Comparison of ENCODE assay signal across 8 cellular contexts in the genomic region with DNA sequence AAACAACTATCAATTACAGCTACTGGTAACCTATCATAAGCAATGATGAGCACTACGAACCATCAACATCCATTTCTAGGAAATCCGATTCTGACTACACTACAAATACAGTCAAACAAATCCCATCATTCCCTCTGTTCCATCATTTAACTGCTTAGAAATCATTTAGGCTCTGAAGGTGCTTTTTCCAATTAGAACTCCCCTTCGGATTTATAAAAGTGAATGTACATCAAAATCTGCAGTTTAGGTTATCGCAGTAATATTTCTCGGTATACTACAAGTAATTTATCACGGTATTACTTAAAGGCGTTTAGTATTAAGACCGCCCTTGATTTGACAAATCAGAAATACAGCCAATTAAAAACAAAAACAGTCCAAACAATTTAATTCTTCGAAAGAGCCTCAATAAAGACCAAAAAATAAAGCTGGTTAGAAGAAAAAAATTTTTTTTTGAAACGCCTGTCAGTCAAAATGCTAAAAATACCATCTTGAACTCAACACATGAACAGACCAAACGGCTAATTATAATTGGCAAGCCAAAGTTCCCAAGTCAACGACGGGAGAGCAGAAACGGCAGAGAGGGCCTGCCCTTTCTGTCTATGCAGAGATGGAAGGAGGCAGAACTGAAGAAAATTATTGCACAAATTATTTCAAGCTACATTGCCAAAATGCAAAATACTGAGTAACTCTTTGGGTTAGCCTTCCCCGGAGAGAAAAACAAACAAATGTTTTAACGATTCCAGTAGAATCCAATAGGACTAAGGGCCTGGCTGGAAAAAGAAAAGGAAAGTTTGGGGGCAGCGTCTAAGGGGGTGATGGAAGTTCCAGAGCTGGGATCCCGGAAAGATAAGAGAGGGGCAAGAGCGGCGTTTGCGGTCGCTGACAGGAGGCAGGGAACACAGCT. TPM values are rescaled to one million over a fixed set of nuclear protein-coding genes. Genes with fewer than 3 reads are reported as not detected.
DNase-seq lines count a peak whose midpoint lies in the region; ATAC-seq, FAIRE-seq and TF ChIP-seq lines count a peak whose summit lies in the region.

No MANE protein-coding gene starts in this region.

- peaks cover 24% of the 10 kb centered on the region for H3K36me3 Mint-ChIP-seq in activated CD4-positive, alpha-beta T cell treated with anti-CD3 and anti-CD28 coated beads, Interleukin-2, amount 10 ng/mL, durations not matched to agents 7 days and 5 days (ENCODE audit: low read depth)
- H3K36me3 Mint-ChIP-seq in activated CD4-positive, alpha-beta memory T cell treated with anti-CD3 and anti-CD28 coated beads, Interleukin-2, amount 10 ng/mL, durations not matched to agents 7 days and 5 days (ENCODE audit: low read depth), result peaks cover 15% of the 10 kb centered on the region

- ATAC-seq in pancreas (peak; percentile 13 to 47 (median 37)), HG03469 (IDR thresholded peaks at IDR 0.05; ENCODE audit: unreplicated experiment) (no peak), HG02571 (IDR thresholded peaks at IDR 0.05; ENCODE audit: unreplicated experiment) (no peak)

- H3K9me3 ChIP-seq in pancreas, result no peaks in the 10 kb centered on the region

- no peaks in the 10 kb centered on the region for H3K27me3 ChIP-seq in pancreas

- CTCF ChIA-PET in activated CD4-positive, alpha-beta T cell treated with anti-CD3 and anti-CD28 coated beads, Interleukin-2, amount 10 ng/mL, durations not matched to agents 7 days and 5 days (lab: Charles Lee), result interaction anchor here (0.6 to 1.5 kb wide), 7 partner anchors 13 to 351 kb away, joined by 3 to 5 read pairs (median 3); no protein-coding TSS in a partner anchor
- CTCF ChIA-PET in activated CD4-positive, alpha-beta memory T cell treated with anti-CD3 and anti-CD28 coated beads, Interleukin-2, amount 10 ng/mL, durations not matched to agents 7 days and 5 days (lab: Charles Lee), result interaction anchor here (0.7 to 1.3 kb wide), 4 partner anchors 18 to 505 kb away, joined by 3 to 7 read pairs (median 4); no protein-coding TSS in a partner anchor

- DNase-seq in activated CD4-positive, alpha-beta T cell treated with anti-CD3 and anti-CD28 coated beads, Interleukin-2, amount 10 ng/mL, durations not matched to agents 7 days and 5 days, result no peak
- DNase-seq in activated CD4-positive, alpha-beta T cell treated with anti-CD3 and anti-CD28 coated beads, Interleukin-2, amount 50 U/mL, for 48 hours, result no peak
- DNase-seq in NCI-H146 (lab: John Stamatoyannopoulos, UW) (peak; percentile 42), glomerular endothelial cell (ENCODE audit: extremely low read depth, low read depth, low spot score) (peak; percentile 20), pancreas (peak in 1 of 6 donors; percentile 24)
- no peak for DNase-seq in activated CD4-positive, alpha-beta memory T cell treated with anti-CD3 and anti-CD28 coated beads, Interleukin-2, amount 10 ng/mL, durations not matched to agents 7 days and 5 days

- intact Hi-C loops in pancreas (cut with DNase I), result no loop called here

- FAIRE-seq in pancreas (lab: Jason Lieb, UNC), result no peak

- POLR2A ChIA-PET in activated CD4-positive, alpha-beta T cell treated with anti-CD3 and anti-CD28 coated beads, Interleukin-2, amount 10 ng/mL, durations not matched to agents 7 days and 5 days (lab: Charles Lee), result interaction anchor here (0.6 kb wide), 1 partner anchor 504 kb away, joined by 3 read pairs; no protein-coding TSS in a partner anchor
- POLR2A ChIA-PET in activated CD4-positive, alpha-beta memory T cell treated with anti-CD3 and anti-CD28 coated beads, Interleukin-2, amount 10 ng/mL, durations not matched to agents 7 days and 5 days (lab: Charles Lee), result interaction anchor here (1.1 to 2.2 kb wide), 11 partner anchors 16 to 507 kb away, joined by 3 to 22 read pairs (median 5); partner anchors contain the start of genes MDH1, UGP2 and WDPCP

- H3K9me3 Mint-ChIP-seq in activated CD4-positive, alpha-beta T cell treated with anti-CD3 and anti-CD28 coated beads, Interleukin-2, amount 10 ng/mL, durations not matched to agents 7 days and 5 days, result no peaks in the 10 kb centered on the region
- no peaks in the 10 kb centered on the region for H3K9me3 Mint-ChIP-seq in activated CD4-positive, alpha-beta memory T cell treated with anti-CD3 and anti-CD28 coated beads, Interleukin-2, amount 10 ng/mL, durations not matched to agents 7 days and 5 days

- TF ChIP-seq CTCF in pancreas (IDR thresholded peaks at IDR 0.05), result no peak

- H3K27ac ChIP-seq in pancreas, result peak overlapping the region; percentile 89 to 98 (median 96)

- peak overlapping the region; percentile 97 for H3K27ac Mint-ChIP-seq in activated CD4-positive, alpha-beta T cell treated with anti-CD3 and anti-CD28 coated beads, Interleukin-2, amount 10 ng/mL, durations not matched to agents 7 days and 5 days
- peak overlapping the region; percentile 96 for H3K27ac Mint-ChIP-seq in activated CD4-positive, alpha-beta memory T cell treated with anti-CD3 and anti-CD28 coated beads, Interleukin-2, amount 10 ng/mL, durations not matched to agents 7 days and 5 days

- H3K4me1 Mint-ChIP-seq in activated CD4-positive, alpha-beta T cell treated with anti-CD3 and anti-CD28 coated beads, Interleukin-2, amount 10 ng/mL, durations not matched to agents 7 days and 5 days, result peaks cover 45% of the 10 kb centered on the region
- H3K4me1 Mint-ChIP-seq in activated CD4-positive, alpha-beta memory T cell treated with anti-CD3 and anti-CD28 coated beads, Interleukin-2, amount 10 ng/mL, durations not matched to agents 7 days and 5 days, result peaks cover 42% of the 10 kb centered on the region

- peaks cover 4 to 26% (median 9%) of the 10 kb centered on the region in 3 donors for H3K4me1 ChIP-seq in pancreas

- no peaks in the 10 kb centered on the region for H3K36me3 ChIP-seq in pancreas

- peak overlapping the region; percentile 97 for H3K4me3 Mint-ChIP-seq in activated CD4-positive, alpha-beta T cell treated with anti-CD3 and anti-CD28 coated beads, Interleukin-2, amount 10 ng/mL, durations not matched to agents 7 days and 5 days
- H3K4me3 Mint-ChIP-seq in activated CD4-positive, alpha-beta memory T cell treated with anti-CD3 and anti-CD28 coated beads, Interleukin-2, amount 10 ng/mL, durations not matched to agents 7 days and 5 days, result peak overlapping the region; percentile 98

- no peaks in the 10 kb centered on the region for H3K27me3 Mint-ChIP-seq in activated CD4-positive, alpha-beta T cell treated with anti-CD3 and anti-CD28 coated beads, Interleukin-2, amount 10 ng/mL, durations not matched to agents 7 days and 5 days
- H3K27me3 Mint-ChIP-seq in activated CD4-positive, alpha-beta memory T cell treated with anti-CD3 and anti-CD28 coated beads, Interleukin-2, amount 10 ng/mL, durations not matched to agents 7 days and 5 days, result no peaks in the 10 kb centered on the region

- WGBS in pancreas, 2 donors, result 1 to 2% methylated on average over 22 of the region's 22 CpGs

- H3K4me3 ChIP-seq in pancreas, result peak overlapping the region; percentile 38 to 71 (median 66)

RNA-seq across cellular contexts. Expression of gene VPS54, which starts 1.2 kb away (rescaled TPM):
- total RNA-seq in activated CD4-positive, alpha-beta T cell treated with anti-CD3 and anti-CD28 coated beads, Interleukin-2, amount 10 ng/mL, durations not matched to agents 7 days and 5 days, result 10 to 100 TPM; 16.8 to 17.4 TPM
- total RNA-seq in activated CD4-positive, alpha-beta memory T cell treated with anti-CD3 and anti-CD28 coated beads, Interleukin-2, amount 10 ng/mL, durations not matched to agents 7 days and 5 days, result 10 to 100 TPM; 18.8 to 19.2 TPM
- 9.4 and 12.3 TPM in 2 replicates for total RNA-seq in glomerular endothelial cell
- 10 to 100 TPM; 11.1 to 18.1 (median 13.0) TPM for total RNA-seq in pancreas
- polyA plus RNA-seq in pancreas, result 10 to 100 TPM in 1 of 2 donors, 1 to 10 TPM in 1; 7.9 to 17.8 TPM

Comparison
In these comparisons a context has a peak if more than half of its experiments do, and no peak if none do; other contexts are left out.
1. DNase-seq: peak in NCI-H146 (single experiment) and glomerular endothelial cell (single experiment); none in activated CD4-positive, alpha-beta T cell treated with anti-CD3 and anti-CD28 coated beads, Interleukin-2, amount 10 ng/mL, durations not matched to agents 7 days and 5 days (single experiment), activated CD4-positive, alpha-beta T cell treated with anti-CD3 and anti-CD28 coated beads, Interleukin-2, amount 50 U/mL, for 48 hours (0 of 2) and activated CD4-positive, alpha-beta memory T cell treated with anti-CD3 and anti-CD28 coated beads, Interleukin-2, amount 10 ng/mL, durations not matched to agents 7 days and 5 days (single experiment).
2. ATAC-seq: peak in pancreas (4 of 4); none in HG03469 (single experiment) and HG02571 (single experiment).